In the genomic region with DNA sequence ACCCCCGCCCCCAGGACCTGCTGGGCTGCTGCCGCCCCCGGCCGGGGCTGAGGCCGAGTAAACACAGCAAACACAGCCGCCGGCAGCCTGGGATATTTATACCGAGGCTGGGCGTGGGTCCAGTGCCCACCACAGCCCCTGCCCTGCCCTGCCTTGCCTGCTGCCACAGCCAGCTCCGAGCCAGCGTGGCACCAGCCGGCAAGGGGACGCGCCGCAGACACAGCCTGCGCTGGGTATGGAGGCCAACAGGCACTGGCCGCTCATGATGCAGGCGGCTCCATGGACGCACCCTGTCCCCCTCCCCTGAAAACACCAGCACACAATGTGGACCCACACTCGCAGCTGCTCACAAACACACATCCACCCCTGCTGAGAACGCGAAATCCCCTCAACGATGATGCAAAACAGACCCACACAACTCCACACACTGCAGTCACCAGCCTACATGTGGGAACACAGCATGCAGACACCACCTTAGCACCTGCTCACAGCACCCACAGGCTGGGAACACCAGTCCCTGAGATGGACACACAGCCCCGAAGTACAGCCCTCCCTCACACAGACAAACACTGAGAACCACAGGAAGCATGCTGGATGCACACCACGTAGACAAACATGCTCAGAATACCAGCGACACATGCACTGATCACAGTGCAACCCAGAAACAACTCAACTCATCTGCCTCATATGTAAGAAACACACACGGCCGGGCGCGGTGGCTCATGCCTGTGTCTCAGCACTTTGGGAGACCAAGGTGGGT, we compare ENCODE assay signal across 8 cellular contexts. TPM values are rescaled to one million over a fixed set of nuclear protein-coding genes. Genes with fewer than 3 reads are reported as not detected.
DNase-seq lines count a peak whose midpoint lies in the region; ATAC-seq and TF ChIP-seq lines count a peak whose summit lies in the region.

No MANE protein-coding gene starts in this region.

- peak overlapping the region; percentile 98 to 100 (median 99) for H3K27ac Mint-ChIP-seq in immature natural killer cell
- H3K27ac Mint-ChIP-seq in stimulated activated naive B cell treated with anti-CD40 and anti-IgM and Interleukin-4, amounts not matched to agents 10 μg/mL and 1 μg/mL and 100 μg/mL, for 72 hours = peak overlapping the region; percentile 97

- H3K36me3 Mint-ChIP-seq in immature natural killer cell = peaks cover 10 to 28% (median 17%) of the 10 kb centered on the region in 3 donors
- H3K36me3 Mint-ChIP-seq in stimulated activated naive B cell treated with anti-CD40 and anti-IgM and Interleukin-4, amounts not matched to agents 10 μg/mL and 1 μg/mL and 100 μg/mL, for 72 hours = peaks cover 40 to 68% of the 10 kb centered on the region in 2 donors

- H3K27me3 ChIP-seq in HL-60 (ENCODE audit: insufficient read depth, poor library complexity, severe bottlenecking) = no peaks in the 10 kb centered on the region

- H3K27ac ChIP-seq in HL-60 (replicated peaks) = peak overlapping the region; percentile 89

- peaks cover 76 to 84% of the 10 kb centered on the region in 2 donors for H3K4me1 Mint-ChIP-seq in immature natural killer cell
- H3K4me1 Mint-ChIP-seq in stimulated activated naive B cell treated with anti-CD40 and anti-IgM and Interleukin-4, amounts not matched to agents 10 μg/mL and 1 μg/mL and 100 μg/mL, for 72 hours = peaks cover 66 to 91% of the 10 kb centered on the region in 2 donors

- no peaks in the 10 kb centered on the region for H3K9me3 Mint-ChIP-seq in immature natural killer cell
- no peaks in the 10 kb centered on the region for H3K9me3 Mint-ChIP-seq in stimulated activated naive B cell treated with anti-CD40 and anti-IgM and Interleukin-4, amounts not matched to agents 10 μg/mL and 1 μg/mL and 100 μg/mL, for 72 hours

- ATAC-seq in stimulated activated naive B cell treated with anti-CD40 and anti-IgM and Interleukin-4, amounts not matched to agents 10 μg/mL and 1 μg/mL and 100 μg/mL, for 72 hours (replicated peaks) = peak; percentile 53 to 59
- no peak for ATAC-seq in GM19455 (IDR thresholded peaks at IDR 0.05; ENCODE audit: unreplicated experiment)

- H3K27me3 Mint-ChIP-seq in immature natural killer cell (ENCODE audit: low read depth in 3 of 3) = peaks cover 56 to 81% (median 77%) of the 10 kb centered on the region in 3 donors
- H3K27me3 Mint-ChIP-seq in stimulated activated naive B cell treated with anti-CD40 and anti-IgM and Interleukin-4, amounts not matched to agents 10 μg/mL and 1 μg/mL and 100 μg/mL, for 72 hours = no peaks in the 10 kb centered on the region

- TF ChIP-seq CTCF in HL-60 (IDR thresholded peaks at IDR 0.05; ENCODE audit: insufficient read depth, low read length) = no peak

- DNase-seq in COLO668 (lab: John Stamatoyannopoulos, UW; ENCODE audit: unreplicated experiment) = peak; percentile 28
- DNase-seq in HL-60 (ENCODE audit: low read depth in 1 of 2, low spot score in 1 of 2) = no peak
- DNase-seq in astrocyte of the hippocampus (ENCODE audit: low read depth, low spot score) = peak; percentile 80
- DNase-seq in immature natural killer cell = peak; percentile 73 to 80 (median 76)
- DNase-seq in stimulated activated naive B cell treated with anti-CD40 and anti-IgM and Interleukin-4, amounts not matched to agents 10 μg/mL and 1 μg/mL and 100 μg/mL, for 72 hours = peak; percentile 53
- no peak for DNase-seq in HPDE6-E6E7 (ENCODE audit: extremely low spot score)
- DNase-seq in NCI-H187 treated with DMSO at 0.1 percent for 48 hours (lab: John Stamatoyannopoulos, UW) = no peak

- peak overlapping the region; percentile 83 to 93 (median 87) for H3K4me3 Mint-ChIP-seq in immature natural killer cell
- peak overlapping the region; percentile 79 to 81 for H3K4me3 Mint-ChIP-seq in stimulated activated naive B cell treated with anti-CD40 and anti-IgM and Interleukin-4, amounts not matched to agents 10 μg/mL and 1 μg/mL and 100 μg/mL, for 72 hours

- H3K4me3 ChIP-seq in HL-60 (replicated peaks; ENCODE audit: insufficient read depth, low read length) = no peak overlapping the region

RNA-seq across cellular contexts. Expression of a gene that starts 16.2 kb away (rescaled TPM):
- 10 to 100 TPM; 14.2 to 38.2 (median 16.9) TPM for polyA plus RNA-seq in immature natural killer cell

RNA-seq across cellular contexts. Expression of a gene that starts 27.6 kb away (rescaled TPM):
- 100 to 1,000 TPM in 1 of 3 donors, 10 to 100 TPM in 2; 51.4 to 196 (median 66.4) TPM for polyA plus RNA-seq in immature natural killer cell

RNA-seq across cellular contexts. Expression of a gene that starts 37.8 kb away (rescaled TPM):
- 10 to 100 TPM in 2 of 3 donors, 1 to 10 TPM in 1; 8.9 to 14.8 (median 14.7) TPM for polyA plus RNA-seq in immature natural killer cell

RNA-seq across cellular contexts. Expression of a gene that starts 50.2 kb away (rescaled TPM):
- 1 to 10 TPM; 5.2 to 7.0 (median 6.1) TPM for polyA plus RNA-seq in immature natural killer cell

Comparison
In these comparisons a context has a peak if more than half of its experiments do, and no peak if none do; other contexts are left out.
1. DNase-seq: peak in COLO668 (single experiment), astrocyte of the hippocampus (single experiment), immature natural killer cell (3 of 3) and stimulated activated naive B cell treated with anti-CD40 and anti-IgM and Interleukin-4, amounts not matched to agents 10 μg/mL and 1 μg/mL and 100 μg/mL, for 72 hours (single experiment); none in HL-60 (0 of 2), HPDE6-E6E7 (single experiment) and NCI-H187 treated with DMSO at 0.1 percent for 48 hours (single experiment).